In the genomic region with DNA sequence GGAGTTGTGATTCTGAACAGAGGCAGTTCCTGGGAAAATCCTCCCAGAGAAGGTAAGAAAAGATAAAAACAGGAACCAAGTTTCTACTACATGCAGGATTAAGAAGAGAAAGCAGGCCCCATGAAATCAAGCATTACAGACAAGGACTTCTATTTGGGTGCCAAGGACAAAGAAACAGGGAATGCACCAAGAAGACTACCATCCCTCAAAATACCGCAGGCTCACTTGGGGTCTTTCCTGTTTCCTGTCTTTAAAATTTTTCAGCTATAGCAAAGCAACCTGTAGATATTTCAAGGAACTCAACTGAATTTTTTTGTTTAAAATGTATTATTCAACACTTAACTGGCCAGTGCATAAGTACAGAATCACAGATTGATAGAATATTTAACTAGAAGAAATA, we compare ENCODE assay signal across 14 cellular contexts.
"Had no signal": no experiment of that assay in that cellular context is flagged by ENCODE, and none has a peak within 500 bp of the region (broad histone marks: within the 10 kb centered on the region; RNA-seq: fewer than 3 reads in every experiment).

No MANE protein-coding gene starts in this region.

- H3K4me3 ChIP-seq: body of pancreas, gastroesophageal sphincter, left lung, sigmoid colon, SJSA1, uterus had no signal

- H3K27me3 Mint-ChIP-seq: memory B cell had no signal

- ATAC-seq: body of pancreas, gastroesophageal sphincter, left lung had no signal

- H3K9me3 Mint-ChIP-seq: memory B cell, nephron had no signal

- H3K4me1 Mint-ChIP-seq: memory B cell, nephron had no signal

- DNase-seq: body of pancreas; cortex of kidney; effector CD8-positive, alpha-beta T cell; islet precursor cell; left lung; sigmoid colon; stimulated activated CD4-positive, alpha-beta T cell treated with anti-CD3 and anti-CD28 coated beads, Interleukin-2, amount 100 ng/mL, for 24 hours; stimulated activated naive CD4-positive, alpha-beta T cell treated with Interleukin-2 at 50 U/mL for 16 hours; uterus had no signal

- H3K27me3 ChIP-seq: body of pancreas, gastroesophageal sphincter, left lung, sigmoid colon, uterus had no signal

- H3K27ac Mint-ChIP-seq: memory B cell, nephron had no signal

- H3K4me1 ChIP-seq: body of pancreas, gastroesophageal sphincter, left lung, sigmoid colon, SJSA1, uterus had no signal

- H3K4me3 Mint-ChIP-seq: memory B cell, nephron had no signal

- H3K36me3 ChIP-seq: gastroesophageal sphincter, left lung, sigmoid colon, SJSA1, uterus had no signal

- H3K36me3 Mint-ChIP-seq: memory B cell had no signal

- H3K27ac ChIP-seq: body of pancreas, epithelial cell of prostate, gastroesophageal sphincter, left lung, sigmoid colon, SJSA1, uterus had no signal

- H3K9me3 ChIP-seq: body of pancreas, gastroesophageal sphincter, sigmoid colon, SJSA1, uterus had no signal
